ENCODE assay signal across 3 cellular contexts in the genomic region with DNA sequence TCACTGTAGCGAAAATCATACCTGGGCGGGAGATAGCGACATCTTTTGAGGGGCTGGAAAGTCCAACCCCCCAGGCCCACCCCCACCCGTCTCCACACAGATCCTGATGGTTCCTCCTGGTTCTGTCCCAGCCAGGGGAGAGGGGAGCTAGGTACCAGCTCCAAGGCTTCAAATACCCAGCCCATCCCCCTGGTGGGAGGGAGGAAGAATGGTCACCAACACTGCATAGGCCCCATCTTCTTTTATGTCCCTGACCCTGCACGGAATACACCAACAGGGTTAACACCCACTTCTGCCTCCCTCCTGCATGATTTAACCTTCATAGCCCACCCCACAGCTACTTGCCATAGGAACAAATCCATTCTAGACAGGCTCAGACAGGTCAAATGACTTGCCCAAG.
TF ChIP-seq lines count a peak whose summit lies in the region.

No MANE protein-coding gene starts in this region.

TF ChIP-seq in A549, 52 proteins besides CTCF, POLR2A, EP300 and RAD21:
- no peak for TF ChIP-seq HDAC2 (IDR thresholded peaks at IDR 0.05)
- TF ChIP-seq NR3C1 (IDR thresholded peaks at IDR 0.05), result no peak
- no peak for TF ChIP-seq SMC3 (IDR thresholded peaks at IDR 0.05)
- TF ChIP-seq ZFP36 (IDR thresholded peaks at IDR 0.05; ENCODE audit: borderline replicate concordance, partially characterized antibody), result no peak
- TF ChIP-seq, protein P1, sequence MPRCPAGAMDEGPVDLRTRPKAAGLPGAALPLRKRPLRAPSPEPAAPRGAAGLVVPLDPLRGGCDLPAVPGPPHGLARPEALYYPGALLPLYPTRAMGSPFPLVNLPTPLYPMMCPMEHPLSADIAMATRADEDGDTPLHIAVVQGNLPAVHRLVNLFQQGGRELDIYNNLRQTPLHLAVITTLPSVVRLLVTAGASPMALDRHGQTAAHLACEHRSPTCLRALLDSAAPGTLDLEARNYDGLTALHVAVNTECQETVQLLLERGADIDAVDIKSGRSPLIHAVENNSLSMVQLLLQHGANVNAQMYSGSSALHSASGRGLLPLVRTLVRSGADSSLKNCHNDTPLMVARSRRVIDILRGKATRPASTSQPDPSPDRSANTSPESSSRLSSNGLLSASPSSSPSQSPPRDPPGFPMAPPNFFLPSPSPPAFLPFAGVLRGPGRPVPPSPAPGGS (IDR thresholded peaks at IDR 0.05), result no peak

TF ChIP-seq in GM23338, 12 proteins besides CTCF, POLR2A, EP300 and RAD21:
- TF ChIP-seq EZH2 (IDR thresholded peaks at IDR 0.05; ENCODE audit: low read depth, unreplicated experiment) (no peak), JUNB (IDR thresholded peaks at IDR 0.05; ENCODE audit: unreplicated experiment) (no peak), STAT1 (IDR thresholded peaks at IDR 0.05; ENCODE audit: unreplicated experiment) (no peak), ZNF114 (CRISPR knock-in tag; IDR thresholded peaks at IDR 0.05) (no peak), EZH2phosphoT487 (IDR thresholded peaks at IDR 0.05; ENCODE audit: unreplicated experiment) (no peak), ZNF331 (CRISPR knock-in tag; IDR thresholded peaks at IDR 0.05; ENCODE audit: low read depth) (no peak)
- TF ChIP-seq, protein P2, sequence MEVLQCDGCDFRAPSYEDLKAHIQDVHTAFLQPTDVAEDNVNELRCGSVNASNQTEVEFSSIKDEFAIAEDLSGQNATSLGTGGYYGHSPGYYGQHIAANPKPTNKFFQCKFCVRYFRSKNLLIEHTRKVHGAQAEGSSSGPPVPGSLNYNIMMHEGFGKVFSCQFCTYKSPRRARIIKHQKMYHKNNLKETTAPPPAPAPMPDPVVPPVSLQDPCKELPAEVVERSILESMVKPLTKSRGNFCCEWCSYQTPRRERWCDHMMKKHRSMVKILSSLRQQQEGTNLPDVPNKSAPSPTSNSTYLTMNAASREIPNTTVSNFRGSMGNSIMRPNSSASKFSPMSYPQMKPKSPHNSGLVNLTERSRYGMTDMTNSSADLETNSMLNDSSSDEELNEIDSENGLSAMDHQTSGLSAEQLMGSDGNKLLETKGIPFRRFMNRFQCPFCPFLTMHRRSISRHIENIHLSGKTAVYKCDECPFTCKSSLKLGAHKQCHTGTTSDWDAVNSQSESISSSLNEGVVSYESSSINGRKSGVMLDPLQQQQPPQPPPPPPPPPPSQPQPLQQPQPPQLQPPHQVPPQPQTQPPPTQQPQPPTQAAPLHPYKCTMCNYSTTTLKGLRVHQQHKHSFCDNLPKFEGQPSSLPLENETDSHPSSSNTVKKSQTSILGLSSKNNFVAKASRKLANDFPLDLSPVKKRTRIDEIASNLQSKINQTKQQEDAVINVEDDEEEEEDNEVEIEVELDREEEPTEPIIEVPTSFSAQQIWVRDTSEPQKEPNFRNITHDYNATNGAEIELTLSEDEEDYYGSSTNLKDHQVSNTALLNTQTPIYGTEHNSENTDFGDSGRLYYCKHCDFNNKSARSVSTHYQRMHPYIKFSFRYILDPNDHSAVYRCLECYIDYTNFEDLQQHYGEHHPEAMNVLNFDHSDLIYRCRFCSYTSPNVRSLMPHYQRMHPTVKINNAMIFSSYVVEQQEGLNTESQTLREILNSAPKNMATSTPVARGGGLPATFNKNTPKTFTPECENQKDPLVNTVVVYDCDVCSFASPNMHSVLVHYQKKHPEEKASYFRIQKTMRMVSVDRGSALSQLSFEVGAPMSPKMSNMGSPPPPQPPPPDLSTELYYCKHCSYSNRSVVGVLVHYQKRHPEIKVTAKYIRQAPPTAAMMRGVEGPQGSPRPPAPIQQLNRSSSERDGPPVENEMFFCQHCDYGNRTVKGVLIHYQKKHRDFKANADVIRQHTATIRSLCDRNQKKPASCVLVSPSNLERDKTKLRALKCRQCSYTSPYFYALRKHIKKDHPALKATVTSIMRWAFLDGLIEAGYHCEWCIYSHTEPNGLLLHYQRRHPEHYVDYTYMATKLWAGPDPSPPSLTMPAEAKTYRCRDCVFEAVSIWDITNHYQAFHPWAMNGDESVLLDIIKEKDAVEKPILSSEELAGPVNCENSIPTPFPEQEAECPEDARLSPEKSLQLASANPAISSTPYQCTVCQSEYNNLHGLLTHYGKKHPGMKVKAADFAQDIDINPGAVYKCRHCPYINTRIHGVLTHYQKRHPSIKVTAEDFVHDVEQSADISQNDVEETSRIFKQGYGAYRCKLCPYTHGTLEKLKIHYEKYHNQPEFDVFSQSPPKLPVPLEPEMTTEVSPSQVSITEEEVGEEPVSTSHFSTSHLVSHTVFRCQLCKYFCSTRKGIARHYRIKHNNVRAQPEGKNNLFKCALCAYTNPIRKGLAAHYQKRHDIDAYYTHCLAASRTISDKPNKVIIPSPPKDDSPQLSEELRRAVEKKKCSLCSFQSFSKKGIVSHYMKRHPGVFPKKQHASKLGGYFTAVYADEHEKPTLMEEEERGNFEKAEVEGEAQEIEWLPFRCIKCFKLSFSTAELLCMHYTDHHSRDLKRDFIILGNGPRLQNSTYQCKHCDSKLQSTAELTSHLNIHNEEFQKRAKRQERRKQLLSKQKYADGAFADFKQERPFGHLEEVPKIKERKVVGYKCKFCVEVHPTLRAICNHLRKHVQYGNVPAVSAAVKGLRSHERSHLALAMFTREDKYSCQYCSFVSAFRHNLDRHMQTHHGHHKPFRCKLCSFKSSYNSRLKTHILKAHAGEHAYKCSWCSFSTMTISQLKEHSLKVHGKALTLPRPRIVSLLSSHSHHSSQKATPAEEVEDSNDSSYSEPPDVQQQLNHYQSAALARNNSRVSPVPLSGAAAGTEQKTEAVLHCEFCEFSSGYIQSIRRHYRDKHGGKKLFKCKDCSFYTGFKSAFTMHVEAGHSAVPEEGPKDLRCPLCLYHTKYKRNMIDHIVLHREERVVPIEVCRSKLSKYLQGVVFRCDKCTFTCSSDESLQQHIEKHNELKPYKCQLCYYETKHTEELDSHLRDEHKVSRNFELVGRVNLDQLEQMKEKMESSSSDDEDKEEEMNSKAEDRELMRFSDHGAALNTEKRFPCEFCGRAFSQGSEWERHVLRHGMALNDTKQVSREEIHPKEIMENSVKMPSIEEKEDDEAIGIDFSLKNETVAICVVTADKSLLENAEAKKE (CRISPR knock-in tag; IDR thresholded peaks at IDR 0.05), result no peak

TF ChIP-seq in WTC11, 78 proteins besides CTCF, POLR2A, EP300 and RAD21:
- TF ChIP-seq, protein P3, sequence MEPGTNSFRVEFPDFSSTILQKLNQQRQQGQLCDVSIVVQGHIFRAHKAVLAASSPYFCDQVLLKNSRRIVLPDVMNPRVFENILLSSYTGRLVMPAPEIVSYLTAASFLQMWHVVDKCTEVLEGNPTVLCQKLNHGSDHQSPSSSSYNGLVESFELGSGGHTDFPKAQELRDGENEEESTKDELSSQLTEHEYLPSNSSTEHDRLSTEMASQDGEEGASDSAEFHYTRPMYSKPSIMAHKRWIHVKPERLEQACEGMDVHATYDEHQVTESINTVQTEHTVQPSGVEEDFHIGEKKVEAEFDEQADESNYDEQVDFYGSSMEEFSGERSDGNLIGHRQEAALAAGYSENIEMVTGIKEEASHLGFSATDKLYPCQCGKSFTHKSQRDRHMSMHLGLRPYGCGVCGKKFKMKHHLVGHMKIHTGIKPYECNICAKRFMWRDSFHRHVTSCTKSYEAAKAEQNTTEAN (CRISPR knock-in tag; IDR thresholded peaks at IDR 0.05), result no peak
- TF ChIP-seq, protein P4, sequence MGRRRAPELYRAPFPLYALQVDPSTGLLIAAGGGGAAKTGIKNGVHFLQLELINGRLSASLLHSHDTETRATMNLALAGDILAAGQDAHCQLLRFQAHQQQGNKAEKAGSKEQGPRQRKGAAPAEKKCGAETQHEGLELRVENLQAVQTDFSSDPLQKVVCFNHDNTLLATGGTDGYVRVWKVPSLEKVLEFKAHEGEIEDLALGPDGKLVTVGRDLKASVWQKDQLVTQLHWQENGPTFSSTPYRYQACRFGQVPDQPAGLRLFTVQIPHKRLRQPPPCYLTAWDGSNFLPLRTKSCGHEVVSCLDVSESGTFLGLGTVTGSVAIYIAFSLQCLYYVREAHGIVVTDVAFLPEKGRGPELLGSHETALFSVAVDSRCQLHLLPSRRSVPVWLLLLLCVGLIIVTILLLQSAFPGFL (CRISPR knock-in tag; IDR thresholded peaks at IDR 0.05; ENCODE audit: borderline replicate concordance), result no peak
- TF ChIP-seq CREM (CRISPR knock-in tag; IDR thresholded peaks at IDR 0.05), result no peak
- TF ChIP-seq HMGXB4 (CRISPR knock-in tag; IDR thresholded peaks at IDR 0.05), result no peak
- TF ChIP-seq ESRRA (CRISPR knock-in tag; IDR thresholded peaks at IDR 0.05; ENCODE audit: borderline replicate concordance), result no peak
- TF ChIP-seq USF1 (CRISPR knock-in tag; IDR thresholded peaks at IDR 0.05), result no peak
- TF ChIP-seq, protein P5, sequence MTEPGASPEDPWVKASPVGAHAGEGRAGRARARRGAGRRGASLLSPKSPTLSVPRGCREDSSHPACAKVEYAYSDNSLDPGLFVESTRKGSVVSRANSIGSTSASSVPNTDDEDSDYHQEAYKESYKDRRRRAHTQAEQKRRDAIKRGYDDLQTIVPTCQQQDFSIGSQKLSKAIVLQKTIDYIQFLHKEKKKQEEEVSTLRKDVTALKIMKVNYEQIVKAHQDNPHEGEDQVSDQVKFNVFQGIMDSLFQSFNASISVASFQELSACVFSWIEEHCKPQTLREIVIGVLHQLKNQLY (CRISPR knock-in tag; IDR thresholded peaks at IDR 0.05), result no peak
- TF ChIP-seq, protein P6, sequence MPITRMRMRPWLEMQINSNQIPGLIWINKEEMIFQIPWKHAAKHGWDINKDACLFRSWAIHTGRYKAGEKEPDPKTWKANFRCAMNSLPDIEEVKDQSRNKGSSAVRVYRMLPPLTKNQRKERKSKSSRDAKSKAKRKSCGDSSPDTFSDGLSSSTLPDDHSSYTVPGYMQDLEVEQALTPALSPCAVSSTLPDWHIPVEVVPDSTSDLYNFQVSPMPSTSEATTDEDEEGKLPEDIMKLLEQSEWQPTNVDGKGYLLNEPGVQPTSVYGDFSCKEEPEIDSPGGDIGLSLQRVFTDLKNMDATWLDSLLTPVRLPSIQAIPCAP (CRISPR knock-in tag; IDR thresholded peaks at IDR 0.05), result no peak
